11 cellular contexts compared by ENCODE assay signal in the genomic region with DNA sequence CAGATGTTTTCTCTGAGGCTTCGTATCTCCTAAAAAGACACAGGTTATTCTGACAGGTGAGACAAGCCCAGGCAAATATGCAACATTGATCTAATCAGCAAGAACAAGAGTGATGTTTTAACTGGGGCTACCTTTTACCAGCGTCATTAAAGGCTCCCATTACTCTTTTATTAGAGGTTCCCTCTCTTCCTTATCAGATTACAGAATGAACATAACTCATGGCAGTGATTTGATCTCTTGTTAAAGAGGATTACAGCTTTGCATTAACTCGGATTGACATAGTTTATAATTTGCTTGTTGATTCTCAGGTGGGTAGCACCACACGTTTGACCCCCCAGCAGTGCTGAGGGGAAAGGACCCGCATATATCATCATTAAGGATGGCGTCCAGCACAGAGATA.
"Had no signal": no experiment of that assay in that cellular context is flagged by ENCODE, and none has a peak within 500 bp of the region (broad histone marks: within the 10 kb centered on the region; RNA-seq: fewer than 3 reads in every experiment).

No MANE protein-coding gene starts in this region.

- H3K9me3 ChIP-seq: body of pancreas, tibial artery had no signal

- H3K4me1 ChIP-seq: body of pancreas had no signal

- ATAC-seq: activated naive CD4-positive, alpha-beta T cell treated with anti-CD3 and anti-CD28 coated beads, Interleukin-2, amount 50 U/mL, for 72 hours; body of pancreas had no signal

- H3K4me3 Mint-ChIP-seq: central memory CD8-positive, alpha-beta T cell had no signal

- H3K27ac ChIP-seq: body of pancreas, epithelial cell of prostate, skin epidermis, tibial artery had no signal

- H3K27me3 ChIP-seq: body of pancreas, tibial artery had no signal

- DNase-seq: activated effector memory CD4-positive, alpha-beta T cell treated with anti-CD3 and anti-CD28 coated beads, Interleukin-2, amount 50 U/mL, for 16 hours; amniotic stem cell; body of pancreas; effector memory CD4-positive, alpha-beta T cell; hippocampal formation; retina; tibial artery had no signal

- H3K9me3 Mint-ChIP-seq: activated naive CD4-positive, alpha-beta T cell treated with anti-CD3 and anti-CD28 coated beads, Interleukin-2, amount 50 U/mL, for 72 hours; central memory CD8-positive, alpha-beta T cell had no signal

- H3K27me3 Mint-ChIP-seq: central memory CD8-positive, alpha-beta T cell had no signal

- H3K4me3 ChIP-seq: body of pancreas, skin epidermis, tibial artery had no signal
